In genomic region chr5:109936996-109937395, GRCh38 we compare ENCODE assay signal across 10 cellular contexts.
DNase-seq lines count a peak whose midpoint lies in the region; ATAC-seq and TF ChIP-seq lines count a peak whose summit lies in the region.
"Had no signal": no experiment of that assay in that cellular context is flagged by ENCODE, and none has a peak within 500 bp of the region (broad histone marks: within the 10 kb centered on the region; RNA-seq: fewer than 3 reads in every experiment).

No MANE protein-coding gene starts in this region.

- H3K27ac Mint-ChIP-seq in neural crest cell (ENCODE audit: unreplicated experiment), result peak overlapping the region; percentile 78

- DNase-seq in DMS 273 (lab: John Stamatoyannopoulos, UW; ENCODE audit: unreplicated experiment) (peak; percentile 4), DMS 273 treated with DMSO at 0.1 percent for 48 hours (lab: John Stamatoyannopoulos, UW) (no peak), neural crest cell (ENCODE audit: low read depth, low spot score) (no peak), foreskin fibroblast (no peak)
- DNase-seq in activated CD8-positive, alpha-beta memory T cell treated with anti-CD3 and anti-CD28 coated beads, Interleukin-2, amount 50 U/mL, for 48 hours, result no peak
- DNase-seq: NCI-H2081 had no signal

- TF ChIP-seq CTCF in neural crest cell (conservative IDR thresholded peaks at IDR 0.05) (no peak), foreskin fibroblast (IDR thresholded peaks at IDR 0.05; ENCODE audit: low read depth, low read length) (no peak)

- ATAC-seq in GM21529 (IDR thresholded peaks at IDR 0.05; ENCODE audit: unreplicated experiment) (peak; percentile 88), HG03342 (IDR thresholded peaks at IDR 0.05; ENCODE audit: unreplicated experiment) (peak; percentile 83), HG03108 (IDR thresholded peaks at IDR 0.05; ENCODE audit: unreplicated experiment) (no peak)

- H3K9me3 Mint-ChIP-seq in neural crest cell, result peaks cover 3% of the 10 kb centered on the region

- H3K4me1 Mint-ChIP-seq in neural crest cell, result peaks cover 7% of the 10 kb centered on the region

- H3K4me3 ChIP-seq in foreskin fibroblast (ENCODE audit: low read depth in 1 of 2, low read length in 2 of 2), result no peak overlapping the region
- H3K4me3 ChIP-seq: suprapubic skin had no signal

- no peak overlapping the region for H3K4me3 Mint-ChIP-seq in neural crest cell

- no peaks in the 10 kb centered on the region for H3K27me3 Mint-ChIP-seq in neural crest cell (ENCODE audit: low read depth)

- peaks cover 2% of the 10 kb centered on the region for H3K36me3 Mint-ChIP-seq in neural crest cell (ENCODE audit: low read depth)
